Comparison of ENCODE assay signal across 8 cellular contexts in genomic region chr3:98733055-98733777, GRCh38. TPM values are rescaled to one million over a fixed set of nuclear protein-coding genes. Genes with fewer than 3 reads are reported as not detected.
DNase-seq lines count a peak whose midpoint lies in the region; ATAC-seq and TF ChIP-seq lines count a peak whose summit lies in the region.

No MANE protein-coding gene starts in this region.

- POLR2A ChIA-PET in PC-9 (lab: Charles Lee; ENCODE audit: unreplicated experiment) = no interaction called here

- H3K9me2 ChIP-seq in PC-9 (ENCODE audit: insufficient read depth) = no peaks in the 10 kb centered on the region

- peaks cover 62% of the 10 kb centered on the region for H3K4me1 Mint-ChIP-seq in dendritic cell treated with granulocyte-macrophage colony-stimulating factor and Interleukin-4, amounts not matched to agents 40 ng/mL and 50 ng/mL, for 4 days (ENCODE audit: low read depth)
- H3K4me1 Mint-ChIP-seq in stimulated activated naive CD8-positive, alpha-beta T cell treated with anti-CD3 and anti-CD28 coated beads, Interleukin-15, amount 100 ng/mL, for 72 hours = peaks cover 27% of the 10 kb centered on the region

- peaks cover 15% of the 10 kb centered on the region for H3K36me3 Mint-ChIP-seq in dendritic cell treated with granulocyte-macrophage colony-stimulating factor and Interleukin-4, amounts not matched to agents 40 ng/mL and 50 ng/mL, for 4 days (ENCODE audit: low read depth)

- H3K27me3 ChIP-seq in PC-9 (ENCODE audit: insufficient read depth, low read depth) (no peaks in the 10 kb centered on the region), left lung (peaks cover 0 to 40% of the 10 kb centered on the region in 2 donors)

- no peaks in the 10 kb centered on the region for H4K20me1 ChIP-seq in PC-9 (ENCODE audit: insufficient read depth)

- H3K4me1 ChIP-seq in PC-9 (replicated peaks; ENCODE audit: insufficient read depth) (peaks cover 27% of the 10 kb centered on the region), left lung (peaks cover 9 to 21% of the 10 kb centered on the region in 2 donors)

- H3K4me3 ChIP-seq in PC-9 (peak overlapping the region; percentile 73), left lung (peak overlapping the region; percentile 73 to 78)

- H3K9me3 ChIP-seq in PC-9 (ENCODE audit: insufficient read depth, low read depth) (no peaks in the 10 kb centered on the region), left lung (no peaks in the 10 kb centered on the region)

- intact Hi-C loops in PC-9 (cut with micrococcal nuclease; ENCODE audit: unreplicated experiment) (loop anchor here (2.0 to 10.0 kb wide), 3 partner anchors 52 to 398 kb away; no protein-coding TSS in a partner anchor), left lung (cut with DNase I) (no loop called here)
- intact Hi-C loops in dendritic cell treated with granulocyte-macrophage colony-stimulating factor and Interleukin-4, amounts not matched to agents 40 ng/mL and 50 ng/mL, for 4 days (cut with micrococcal nuclease) = loop anchor here (2.0 to 5.0 kb wide), 4 partner anchors 28 to 131 kb away; no protein-coding TSS in a partner anchor

- no peaks in the 10 kb centered on the region for H3K36me3 ChIP-seq in PC-9 (ENCODE audit: low read depth)
- H3K36me3 ChIP-seq in left lung = no peaks in the 10 kb centered on the region

- BruUV-seq in PC-9 (replicated peaks; lab: Mats Ljungman, UMichigan) = no TSS peak

- H3K27me3 Mint-ChIP-seq in dendritic cell treated with granulocyte-macrophage colony-stimulating factor and Interleukin-4, amounts not matched to agents 40 ng/mL and 50 ng/mL, for 4 days = peaks cover 1% of the 10 kb centered on the region
- peaks cover 79% of the 10 kb centered on the region for H3K27me3 Mint-ChIP-seq in stimulated activated naive CD8-positive, alpha-beta T cell treated with anti-CD3 and anti-CD28 coated beads, Interleukin-15, amount 100 ng/mL, for 72 hours

- CTCF ChIA-PET in PC-9 (lab: Charles Lee) = interaction anchor here (0.7 kb wide), 1 partner anchor 186 kb away, joined by 3 read pairs; no protein-coding TSS in a partner anchor

- H3K27ac ChIP-seq in PC-9 (no peak overlapping the region), left lung (peak overlapping the region; percentile 72 to 73)

- H3K4me2 ChIP-seq in PC-9 = peak overlapping the region; percentile 88

- DNase-seq in SIG-M5 treated with dmso at 0.1 percent for 504 hours (lab: John Stamatoyannopoulos, UW; ENCODE audit: unreplicated experiment) (peak; percentile 25), SIG-M5 (lab: John Stamatoyannopoulos, UW) (no peak), PC-9 (peak in 1 of 2 experiments; percentile 48), left lung (peak in 1 of 2 donors; percentile 91), dedifferentiated amniotic fluid mesenchymal stem cell (ENCODE audit: extremely low spot score) (no peak)
- peak; percentile 18 to 27 for DNase-seq in stimulated activated naive CD8-positive, alpha-beta T cell treated with anti-CD3 and anti-CD28 coated beads, Interleukin-15, amount 100 ng/mL, for 72 hours

- peak overlapping the region; percentile 96 for H3K4me3 Mint-ChIP-seq in dendritic cell treated with granulocyte-macrophage colony-stimulating factor and Interleukin-4, amounts not matched to agents 40 ng/mL and 50 ng/mL, for 4 days
- H3K4me3 Mint-ChIP-seq in stimulated activated naive CD8-positive, alpha-beta T cell treated with anti-CD3 and anti-CD28 coated beads, Interleukin-15, amount 100 ng/mL, for 72 hours = peak overlapping the region; percentile 79 to 90

- no peaks in the 10 kb centered on the region for H3K9me3 Mint-ChIP-seq in dendritic cell treated with granulocyte-macrophage colony-stimulating factor and Interleukin-4, amounts not matched to agents 40 ng/mL and 50 ng/mL, for 4 days
- H3K9me3 Mint-ChIP-seq in stimulated activated naive CD8-positive, alpha-beta T cell treated with anti-CD3 and anti-CD28 coated beads, Interleukin-15, amount 100 ng/mL, for 72 hours = no peaks in the 10 kb centered on the region

- ATAC-seq in HG02588 (IDR thresholded peaks at IDR 0.05; ENCODE audit: unreplicated experiment) (peak; percentile 24), left lung (peak; percentile 68)
- peak; percentile 49 for ATAC-seq in stimulated activated naive CD8-positive, alpha-beta T cell treated with anti-CD3 and anti-CD28 coated beads, Interleukin-15, amount 100 ng/mL, for 72 hours

- 0 out of 2 replicates have a peak, but pooled peaks cover 3% of the 10 kb centered on the region for H3K79me2 ChIP-seq in PC-9 (ENCODE audit: low read depth)

- peak overlapping the region; percentile 92 for H3K27ac Mint-ChIP-seq in dendritic cell treated with granulocyte-macrophage colony-stimulating factor and Interleukin-4, amounts not matched to agents 40 ng/mL and 50 ng/mL, for 4 days
- H3K27ac Mint-ChIP-seq in stimulated activated naive CD8-positive, alpha-beta T cell treated with anti-CD3 and anti-CD28 coated beads, Interleukin-15, amount 100 ng/mL, for 72 hours = no peak overlapping the region

- no peaks in the 10 kb centered on the region; the same call in 1 of the 2 replicates for H3F3A ChIP-seq in PC-9 (ENCODE audit: insufficient read depth, low read depth)

- peak overlapping the region; percentile 95 for H2AFZ ChIP-seq in PC-9

- TF ChIP-seq CTCF in PC-9 (conservative IDR thresholded peaks at IDR 0.05) (no peak), left lung (IDR thresholded peaks at IDR 0.05) (no peak)

RNA-seq across cellular contexts. Expression of gene ST3GAL6, which starts 29.9 kb away (rescaled TPM):
- 5.4 and 6.6 TPM in 2 replicates for total RNA-seq in PC-9 (2021)
- 10 to 100 TPM; 10.9 to 30.8 TPM for total RNA-seq in left lung

Comparison
In these comparisons a context has a peak if more than half of its experiments do, and no peak if none do; other contexts are left out.
1. DNase-seq: peak in SIG-M5 treated with dmso at 0.1 percent for 504 hours (single experiment) and stimulated activated naive CD8-positive, alpha-beta T cell treated with anti-CD3 and anti-CD28 coated beads, Interleukin-15, amount 100 ng/mL, for 72 hours (2 of 2); none in SIG-M5 (single experiment) and dedifferentiated amniotic fluid mesenchymal stem cell (single experiment).
2. intact Hi-C loops: an anchor here in PC-9 (2.0 to 10.0 kb wide) and dendritic cell treated with granulocyte-macrophage colony-stimulating factor and Interleukin-4, amounts not matched to agents 40 ng/mL and 50 ng/mL, for 4 days (2.0 to 5.0 kb wide); none called in left lung.
3. Peak in every context shown above with its lines, with median percentiles within 50 percentile points of each other: ATAC-seq.